ENCODE assay signal across 31 cellular contexts in the genomic region with DNA sequence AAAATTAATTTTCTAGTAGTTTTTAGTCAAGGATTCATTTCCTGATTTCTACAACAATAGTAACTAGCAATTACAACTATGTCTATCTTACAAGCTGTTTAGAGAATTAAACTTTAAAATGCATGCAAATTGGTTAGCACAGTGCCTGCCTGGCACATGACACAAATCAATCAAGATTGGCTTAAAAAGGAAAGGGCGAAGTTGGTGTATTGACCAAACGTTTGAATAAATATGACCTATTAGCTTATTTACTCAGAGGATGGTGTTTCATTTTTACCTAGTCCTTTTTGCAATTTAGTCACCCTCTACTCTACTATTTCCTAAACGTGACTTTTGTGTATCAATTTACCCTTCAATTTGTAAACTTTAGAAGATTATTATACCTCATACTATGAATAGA.
"Had no signal": no experiment of that assay in that cellular context is flagged by ENCODE, and none has a peak within 500 bp of the region (broad histone marks: within the 10 kb centered on the region; RNA-seq: fewer than 3 reads in every experiment).

No MANE protein-coding gene starts in this region.

- H3K4me3 Mint-ChIP-seq: natural killer cell; nephron; neural progenitor cell; stimulated activated memory B cell treated with anti-CD40 and anti-IgM and Interleukin-4, amounts not matched to agents 10 μg/mL and 1 μg/mL and 100 μg/mL, for 72 hours; stimulated activated naive CD8-positive, alpha-beta T cell treated with anti-CD3 and anti-CD28 coated beads, Interleukin-15, amount 100 ng/mL, for 72 hours; type B pancreatic cell had no signal

- H3K27ac ChIP-seq: neural progenitor cell, ovary, parathyroid adenoma, psoas muscle, skin epidermis, spleen, suprapubic skin, testis, tibial artery, transverse colon, upper lobe of right lung, uterus had no signal

- H3K36me3 Mint-ChIP-seq: natural killer cell; neural progenitor cell; stimulated activated memory B cell treated with anti-CD40 and anti-IgM and Interleukin-4, amounts not matched to agents 10 μg/mL and 1 μg/mL and 100 μg/mL, for 72 hours; type B pancreatic cell had no signal

- H3K27ac Mint-ChIP-seq: natural killer cell; nephron; neural progenitor cell; progenitor cell of endocrine pancreas; stimulated activated memory B cell treated with anti-CD40 and anti-IgM and Interleukin-4, amounts not matched to agents 10 μg/mL and 1 μg/mL and 100 μg/mL, for 72 hours; stimulated activated naive CD8-positive, alpha-beta T cell treated with anti-CD3 and anti-CD28 coated beads, Interleukin-15, amount 100 ng/mL, for 72 hours; type B pancreatic cell had no signal

- ATAC-seq: natural killer cell; psoas muscle; right cardiac atrium; sciatic nerve; stimulated activated memory B cell treated with anti-CD40 and anti-IgM and Interleukin-4, amounts not matched to agents 10 μg/mL and 1 μg/mL and 100 μg/mL, for 72 hours; stimulated activated naive CD8-positive, alpha-beta T cell treated with anti-CD3 and anti-CD28 coated beads, Interleukin-15, amount 100 ng/mL, for 72 hours; stimulated activated naive CD8-positive, alpha-beta T cell treated with anti-CD3 and anti-CD28 coated beads, Interleukin-15, Interleukin-2, amounts not matched to agents 100 U/mL and 50 U/mL, for 24 hours; upper lobe of right lung had no signal

- H3K27me3 Mint-ChIP-seq: progenitor cell of endocrine pancreas; stimulated activated memory B cell treated with anti-CD40 and anti-IgM and Interleukin-4, amounts not matched to agents 10 μg/mL and 1 μg/mL and 100 μg/mL, for 72 hours; stimulated activated naive CD8-positive, alpha-beta T cell treated with anti-CD3 and anti-CD28 coated beads, Interleukin-15, amount 100 ng/mL, for 72 hours; type B pancreatic cell had no signal

- H3K36me3 ChIP-seq: neural progenitor cell, ovary, spleen, suprapubic skin, tibial artery, transverse colon, upper lobe of right lung, uterus had no signal

- H3K4me1 Mint-ChIP-seq: natural killer cell; stimulated activated memory B cell treated with anti-CD40 and anti-IgM and Interleukin-4, amounts not matched to agents 10 μg/mL and 1 μg/mL and 100 μg/mL, for 72 hours; stimulated activated naive CD8-positive, alpha-beta T cell treated with anti-CD3 and anti-CD28 coated beads, Interleukin-15, amount 100 ng/mL, for 72 hours had no signal

- H3K4me3 ChIP-seq: neural progenitor cell, ovary, psoas muscle, skin epidermis, smooth muscle cell, spleen, suprapubic skin, testis, tibial artery, transverse colon, upper lobe of right lung, uterus had no signal

- DNase-seq: natural killer cell; occipital lobe; ovary; posterior cingulate gyrus; psoas muscle; right cardiac atrium; spleen; stimulated activated CD4-positive, alpha-beta T cell treated with anti-CD3 and anti-CD28 coated beads, Interleukin-12 subunit alpha, Interleukin-12 subunit beta, amount 100 ng/mL, for 4 hours; stimulated activated CD4-positive, alpha-beta T cell treated with anti-CD3 and anti-CD28 coated beads, Interleukin-1b, Interleukin-23, amount 100 ng/mL, for 48 hours; stimulated activated CD4-positive, alpha-beta T cell treated with anti-CD3 and anti-CD28 coated beads, Interleukin-4, amount 100 ng/mL, for 1 hour; stimulated activated CD4-positive, alpha-beta T cell treated with anti-CD3 and anti-CD28 coated beads, Interleukin-4, amount 100 ng/mL, for 4 hours; stimulated activated CD8-positive, alpha-beta memory T cell treated with anti-CD3 and anti-CD28 coated beads, Interleukin-4, amount 100 ng/mL, for 48 hours; stimulated activated naive CD4-positive, alpha-beta T cell; stimulated activated naive CD8-positive, alpha-beta T cell treated with anti-CD3 and anti-CD28 coated beads, Interleukin-15, amount 100 ng/mL, for 72 hours; stimulated activated naive CD8-positive, alpha-beta T cell treated with anti-CD3 and anti-CD28 coated beads, Interleukin-15, Interleukin-2, amounts not matched to agents 100 U/mL and 50 U/mL, for 24 hours; substantia nigra; testis; tibial artery; transverse colon; upper lobe of right lung; uterus had no signal

- H3K9me3 Mint-ChIP-seq: natural killer cell; nephron; neural progenitor cell; stimulated activated memory B cell treated with anti-CD40 and anti-IgM and Interleukin-4, amounts not matched to agents 10 μg/mL and 1 μg/mL and 100 μg/mL, for 72 hours; stimulated activated naive CD8-positive, alpha-beta T cell treated with anti-CD3 and anti-CD28 coated beads, Interleukin-15, amount 100 ng/mL, for 72 hours; type B pancreatic cell had no signal

- H3K27me3 ChIP-seq: neural progenitor cell, ovary, spleen, suprapubic skin, testis, tibial artery, transverse colon, uterus had no signal

- H3K9ac ChIP-seq: neural progenitor cell, parathyroid adenoma had no signal

- H3K4me1 ChIP-seq: neural progenitor cell, parathyroid adenoma, psoas muscle, spleen, suprapubic skin, testis, transverse colon, upper lobe of right lung, uterus had no signal

- H3K9me3 ChIP-seq: ovary, psoas muscle, spleen, suprapubic skin, testis, tibial artery, transverse colon, upper lobe of right lung, uterus had no signal
